ENCODE assay signal across 2 cellular contexts in the genomic region with DNA sequence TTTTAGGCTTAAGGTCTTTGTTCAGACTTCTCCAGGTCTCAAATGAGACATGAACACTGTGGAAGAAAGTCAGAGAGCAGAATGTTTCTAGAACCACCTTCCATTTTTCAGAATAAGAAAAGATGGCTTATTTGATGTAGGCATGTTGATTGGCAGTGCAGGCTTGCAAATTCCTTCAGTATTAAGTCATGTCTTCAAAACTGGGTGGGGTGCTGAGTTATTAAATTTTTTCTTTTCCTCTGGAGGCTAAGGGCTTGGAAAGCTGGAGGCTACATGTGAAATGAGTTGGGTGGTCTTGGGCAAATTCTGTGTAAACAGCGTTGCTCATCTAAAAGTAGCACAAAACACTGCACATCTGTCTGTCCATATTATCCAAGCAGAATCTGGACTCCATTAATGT.
A peak's percentile ranks its signal among the peaks of the same experiment; 100 is the strongest.
TF ChIP-seq lines count a peak whose summit lies in the region.

No MANE protein-coding gene starts in this region.

TF ChIP-seq in SK-N-SH, 30 proteins besides CTCF, POLR2A, EP300 and RAD21 (continued from another document):
- no peak for TF ChIP-seq RXRA (IDR thresholded peaks at IDR 0.05; ENCODE audit: borderline replicate concordance, low read depth)
- TF ChIP-seq JUND (IDR thresholded peaks at IDR 0.05), result 0 out of 2 replicates have a peak, but pooled peaks have one; percentile 17
TF ChIP-seq in SK-N-SH: peak in this region for 2.

TF ChIP-seq in SK-N-SH treated with all-trans-retinoic acid at 6 μM for 48 hours, 23 proteins besides CTCF, POLR2A, EP300 and RAD21 (continued from another document):
- TF ChIP-seq, protein P1, sequence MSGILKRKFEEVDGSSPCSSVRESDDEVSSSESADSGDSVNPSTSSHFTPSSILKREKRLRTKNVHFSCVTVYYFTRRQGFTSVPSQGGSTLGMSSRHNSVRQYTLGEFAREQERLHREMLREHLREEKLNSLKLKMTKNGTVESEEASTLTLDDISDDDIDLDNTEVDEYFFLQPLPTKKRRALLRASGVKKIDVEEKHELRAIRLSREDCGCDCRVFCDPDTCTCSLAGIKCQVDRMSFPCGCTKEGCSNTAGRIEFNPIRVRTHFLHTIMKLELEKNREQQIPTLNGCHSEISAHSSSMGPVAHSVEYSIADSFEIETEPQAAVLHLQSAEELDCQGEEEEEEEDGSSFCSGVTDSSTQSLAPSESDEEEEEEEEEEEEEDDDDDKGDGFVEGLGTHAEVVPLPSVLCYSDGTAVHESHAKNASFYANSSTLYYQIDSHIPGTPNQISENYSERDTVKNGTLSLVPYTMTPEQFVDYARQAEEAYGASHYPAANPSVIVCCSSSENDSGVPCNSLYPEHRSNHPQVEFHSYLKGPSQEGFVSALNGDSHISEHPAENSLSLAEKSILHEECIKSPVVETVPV (CRISPR knock-in tag; IDR thresholded peaks at IDR 0.05), result no peak
- TF ChIP-seq TSHZ2 (CRISPR knock-in tag; IDR thresholded peaks at IDR 0.05), result no peak
- no peak for TF ChIP-seq ZNF565 (CRISPR knock-in tag; conservative IDR thresholded peaks at IDR 0.05; ENCODE audit: low read depth)
- no peak for TF ChIP-seq SNAI2 (CRISPR knock-in tag; IDR thresholded peaks at IDR 0.05)
- TF ChIP-seq CSDC2 (CRISPR knock-in tag; IDR thresholded peaks at IDR 0.05), result no peak
- TF ChIP-seq TCF4 (CRISPR knock-in tag; IDR thresholded peaks at IDR 0.05; ENCODE audit: borderline replicate concordance), result no peak
- no peak for TF ChIP-seq ZNF70 (CRISPR knock-in tag; IDR thresholded peaks at IDR 0.05)
- no peak for TF ChIP-seq ARNTL (CRISPR knock-in tag; IDR thresholded peaks at IDR 0.05; ENCODE audit: borderline replicate concordance, low read depth)
- TF ChIP-seq, protein P2, sequence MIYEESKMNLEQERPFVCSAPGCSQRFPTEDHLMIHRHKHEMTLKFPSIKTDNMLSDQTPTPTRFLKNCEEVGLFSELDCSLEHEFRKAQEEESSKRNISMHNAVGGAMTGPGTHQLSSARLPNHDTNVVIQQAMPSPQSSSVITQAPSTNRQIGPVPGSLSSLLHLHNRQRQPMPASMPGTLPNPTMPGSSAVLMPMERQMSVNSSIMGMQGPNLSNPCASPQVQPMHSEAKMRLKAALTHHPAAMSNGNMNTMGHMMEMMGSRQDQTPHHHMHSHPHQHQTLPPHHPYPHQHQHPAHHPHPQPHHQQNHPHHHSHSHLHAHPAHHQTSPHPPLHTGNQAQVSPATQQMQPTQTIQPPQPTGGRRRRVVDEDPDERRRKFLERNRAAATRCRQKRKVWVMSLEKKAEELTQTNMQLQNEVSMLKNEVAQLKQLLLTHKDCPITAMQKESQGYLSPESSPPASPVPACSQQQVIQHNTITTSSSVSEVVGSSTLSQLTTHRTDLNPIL (CRISPR knock-in tag; IDR thresholded peaks at IDR 0.05; ENCODE audit: low read depth), result no peak
